ENCODE assay signal across 26 cellular contexts in genomic region chr7:10924370-10924769, GRCh38. TPM values are rescaled to one million over a fixed set of nuclear protein-coding genes. Genes with fewer than 3 reads are reported as not detected.
A peak's percentile ranks its signal among the peaks of the same experiment; 100 is the strongest.
DNase-seq lines count a peak whose midpoint lies in the region; ATAC-seq, FAIRE-seq and TF ChIP-seq lines count a peak whose summit lies in the region.
"Had no signal": no experiment of that assay in that cellular context is flagged by ENCODE, and none has a peak within 500 bp of the region (broad histone marks: within the 10 kb centered on the region; RNA-seq: fewer than 3 reads in every experiment).

No MANE protein-coding gene starts in this region.

- POLR2A ChIA-PET in K562 (lab: Yijun Ruan, JAX): interaction anchor here (0.6 to 1.4 kb wide), 2 partner anchors 14 to 467 kb away, joined by 3 read pairs; no protein-coding TSS in a partner anchor

- DNase-seq in K562 (ENCODE audit: extremely low read depth in 1 of 4, low spot score in 3 of 4) (no peak), islet precursor cell (peak; percentile 66), mesothelial cell of epicardium (ENCODE audit: low spot score in 2 of 2, unreplicated experiment in 2 of 2) (no peak), DMS153 treated with DMSO at 0.1 percent for 48 hours (lab: John Stamatoyannopoulos, UW; ENCODE audit: unreplicated experiment) (no peak), lower leg skin (ENCODE audit: low spot score in 2 of 2) (no peak), mesenteric fat pad (ENCODE audit: low spot score) (no peak), medulla oblongata (ENCODE audit: extremely low spot score) (no peak)
- DNase-seq: 8988T; ACHN; AML-193; BE2C; CD4-positive, alpha-beta T cell; CD8-positive, alpha-beta memory T cell; DMS 273 treated with DMSO at 0.1 percent for 48 hours; DMS53; DMS79 treated with DMSO at 0.1 percent for 48 hours; GF-D8; HFFc6 had no signal

- H3K4me3 ChIP-seq in K562 (no peak overlapping the region), lower leg skin (ENCODE audit: low read depth, poor library complexity, severe bottlenecking) (no peak overlapping the region)
- H3K4me3 ChIP-seq: A549; BLaER1 treated with 17β-estradiol and CSF1 and Interleukin-3, amounts not matched to agents 10 nM and 100 nM; GM23338; HAP-1 had no signal

- H3K27ac ChIP-seq in K562 (ENCODE audit: extremely low read depth, low read depth, low read length): no peak overlapping the region
- H3K27ac ChIP-seq: A549; BLaER1 treated with 17β-estradiol and CSF1 and Interleukin-3, amounts not matched to agents 10 nM and 100 nM had no signal

- H3K4me1 ChIP-seq in K562 (replicated peaks in 1 of 2; ENCODE audit: control insufficient read depth in 2 of 2, insufficient read depth in 2 of 2, low read length in 2 of 2): peaks cover 0 to 6% of the 10 kb centered on the region in 2 experiments; a peak in 1 of 5 replicates
- H3K4me1 ChIP-seq: A549; BLaER1 treated with 17β-estradiol and CSF1 and Interleukin-3, amounts not matched to agents 10 nM and 100 nM; HAP-1 had no signal

- H3K27ac Mint-ChIP-seq in mesothelial cell of epicardium: peak overlapping the region; percentile 86
- H3K27ac Mint-ChIP-seq: CD14-positive monocyte; CD4-positive, alpha-beta T cell; CD8-positive, alpha-beta memory T cell; GM23338; HFFc6 had no signal

- peak overlapping the region; percentile 3 for H2AFZ ChIP-seq in K562 (ENCODE audit: low read depth, low read length)
- H2AFZ ChIP-seq: GM23338 had no signal

- no peaks in the 10 kb centered on the region for H3K36me3 Mint-ChIP-seq in mesothelial cell of epicardium
- H3K36me3 Mint-ChIP-seq: CD14-positive monocyte; CD8-positive, alpha-beta memory T cell had no signal

- H3K9me3 Mint-ChIP-seq in mesothelial cell of epicardium: no peaks in the 10 kb centered on the region
- H3K9me3 Mint-ChIP-seq: CD4-positive, alpha-beta T cell; CD8-positive, alpha-beta memory T cell; GM23338; HFFc6 had no signal

- no peaks in the 10 kb centered on the region for H3K27me3 Mint-ChIP-seq in mesothelial cell of epicardium (ENCODE audit: low read depth)
- H3K27me3 Mint-ChIP-seq: CD4-positive, alpha-beta T cell had no signal

- BruUV-seq in K562 (replicated peaks; lab: Mats Ljungman, UMichigan): no TSS peak

- CTCF ChIA-PET in K562 (lab: Yijun Ruan, JAX; ENCODE audit: low intra/inter-chr PET ratio): no interaction called here

- no peak overlapping the region for H3K4me3 Mint-ChIP-seq in mesothelial cell of epicardium
- H3K4me3 Mint-ChIP-seq: CD14-positive monocyte; CD4-positive, alpha-beta T cell; CD8-positive, alpha-beta memory T cell; GM23338; HFFc6 had no signal

- H3K4me1 Mint-ChIP-seq in mesothelial cell of epicardium: peaks cover 22% of the 10 kb centered on the region
- H3K4me1 Mint-ChIP-seq: CD14-positive monocyte; CD8-positive, alpha-beta memory T cell had no signal

- H3K36me3 ChIP-seq in K562 (ENCODE audit: control insufficient read depth, insufficient read depth, low read length): no peaks in the 10 kb centered on the region
- H3K36me3 ChIP-seq: BE2C, HAP-1 had no signal

- ATAC-seq in K562: peak; percentile 38; the same call in 1 of the 3 replicates
- ATAC-seq: A549, GM23338 had no signal

- intact Hi-C loops in K562 (cut with micrococcal nuclease) (no loop called here), lower leg skin (cut with DNase I; ENCODE audit: low total_unique reads) (no loop called here)

- no peak for TF ChIP-seq RAD21 in K562 (CRISPR knock-in tag; conservative IDR thresholded peaks at IDR 0.05 in 1 of 2, IDR thresholded peaks at IDR 0.05 in 1 of 2)

- no peaks in the 10 kb centered on the region for H3K9me1 ChIP-seq in K562 (ENCODE audit: control insufficient read depth, insufficient read depth, low read length)

- H4K20me1 ChIP-seq in K562 (replicated peaks; ENCODE audit: control insufficient read depth, insufficient read depth, low read length): no peaks in the 10 kb centered on the region; the same call in 1 of the 2 replicates
- H4K20me1 ChIP-seq: BLaER1 treated with 17β-estradiol and CSF1 and Interleukin-3, amounts not matched to agents 10 nM and 100 nM had no signal

- WGBS in K562 (ENCODE audit: insufficient coverage, low coverage, missing lambda C conversion rate): 28% methylated on average over 2 of the region's 2 CpGs
- 68 to 76% methylated on average over 2 of the region's 2 CpGs for WGBS in lower leg skin, 2 donors

- TF ChIP-seq CTCF in K562 (IDR thresholded peaks at IDR 0.05 in 2 of 3, conservative IDR thresholded peaks at IDR 0.05 in 1 of 3; ENCODE audit: insufficient read depth in 2 of 3, low read depth in 1 of 3, low read length in 3 of 3): no peak
- no peak for TF ChIP-seq CTCF in mesothelial cell of epicardium (IDR thresholded peaks at IDR 0.05; ENCODE audit: unreplicated experiment)
- TF ChIP-seq CTCF in lower leg skin (IDR thresholded peaks at IDR 0.05): no peak

- TF ChIP-seq EP300 in K562 (IDR thresholded peaks at IDR 0.05; ENCODE audit: low read length): no peak

- H3K9me3 ChIP-seq in K562 (replicated peaks; ENCODE audit: control insufficient read depth, insufficient read depth, low read depth, low read length): no peaks in the 10 kb centered on the region
- H3K9me3 ChIP-seq: A549; BE2C; BLaER1 treated with 17β-estradiol and CSF1 and Interleukin-3, amounts not matched to agents 10 nM and 100 nM; HAP-1 had no signal

- no peaks in the 10 kb centered on the region for H3K27me3 ChIP-seq in K562 (ENCODE audit: control insufficient read depth in 2 of 2, insufficient read depth in 2 of 2, low read length in 2 of 2)
- H3K27me3 ChIP-seq: BE2C; BLaER1 treated with 17β-estradiol and CSF1 and Interleukin-3, amounts not matched to agents 10 nM and 100 nM had no signal

- no peak overlapping the region for H3K9ac ChIP-seq in K562 (ENCODE audit: insufficient read depth in 1 of 2, low read depth in 2 of 2, low read length in 2 of 2)
- H3K9ac ChIP-seq: BLaER1 treated with 17β-estradiol and CSF1 and Interleukin-3, amounts not matched to agents 10 nM and 100 nM had no signal

- no peak overlapping the region for H3K4me2 ChIP-seq in K562 (ENCODE audit: insufficient read depth, low read length)
- H3K4me2 ChIP-seq: A549; BLaER1 treated with 17β-estradiol and CSF1 and Interleukin-3, amounts not matched to agents 10 nM and 100 nM; GM23338 had no signal

- FAIRE-seq in K562 (lab: Jason Lieb, UNC): no peak
- FAIRE-seq: A549, D721Med, GM12891, GM18507 had no signal

- H3K79me2 ChIP-seq in K562 (ENCODE audit: control insufficient read depth, insufficient read depth, low read length): no peaks in the 10 kb centered on the region

- in situ Hi-C loops in K562 (cut with MboI): no loop called here

- TF ChIP-seq POLR2A in K562 (conservative IDR thresholded peaks at IDR 0.05): no peak
- no peak for TF ChIP-seq POLR2A in lower leg skin (IDR thresholded peaks at IDR 0.05)

TF ChIP-seq in K562, 482 proteins besides CTCF, POLR2A, EP300 and RAD21:
- TF ChIP-seq MNT (conservative IDR thresholded peaks at IDR 0.05): no peak
- TF ChIP-seq HMBOX1 (IDR thresholded peaks at IDR 0.05): 0 out of 2 replicates have a peak, but pooled peaks have one; percentile 14

RNA-seq across cellular contexts. Expression of gene PHF14, which starts 49.3 kb away (rescaled TPM):
- 29.9 and 123 TPM in 2 replicates for total RNA-seq in K562 (2011; cell fraction: chromatin; rRNA removed; ENCODE audit: low replicate concordance)
- 13.3 and 20.3 TPM in 2 replicates for total RNA-seq in K562 (2011; cell fraction: nucleolus; rRNA removed)
- total RNA-seq in K562 (2011; cell fraction: nucleoplasm; rRNA removed): 35.9 and 73.1 TPM in 2 replicates
- total RNA-seq in K562 (2014; rRNA removed): 41.1 and 45.9 TPM in 2 replicates
- 59.3 and 63.2 TPM in 2 replicates for total RNA-seq in K562 (2014; rRNA removed; fragmentation: Illumina TruSeq; extraction: Trizol)
- total RNA-seq in K562 (2015; rRNA removed; fragmentation: Illumina TruSeq; extraction: Trizol): 66.9 and 67.6 TPM in 2 replicates
- 42.0 and 43.8 TPM in 2 replicates for total RNA-seq in K562 (2021)
- polyA plus RNA-seq in K562 (2011; rRNA removed): 29.2 and 38.1 TPM in 2 replicates
- 7.8 and 11.5 TPM in 2 replicates for polyA plus RNA-seq in K562 (2011; cell fraction: cytosol; rRNA removed)
- 14.5 and 26.3 TPM in 2 replicates for polyA plus RNA-seq in K562 (2011; cell fraction: nucleus; rRNA removed)
- 17.7 and 35.7 TPM in 2 replicates for polyA plus RNA-seq in K562 (2012)
- 31.3 and 41.4 TPM in 2 replicates for polyA plus RNA-seq in K562 (2014; fragmentation: Illumina TruSeq; extraction: Trizol)
- 10 to 100 TPM; 27.5 to 27.9 TPM for polyA plus RNA-seq in K562 (2014; fragmentation: Nextera tagmentation; extraction: Ambion mirVana)
- 29.5 and 41.1 TPM in 2 replicates for polyA plus RNA-seq in K562 (2014; rRNA removed)
- 105 and 119 TPM in 2 replicates for polyA minus RNA-seq in K562 (2011; rRNA and poly(A)+ RNA removed)
- polyA minus RNA-seq in K562 (2011; cell fraction: cytosol; rRNA and poly(A)+ RNA removed): 19.0 and 19.7 TPM in 2 replicates
- polyA minus RNA-seq in K562 (2011; cell fraction: nucleus; rRNA and poly(A)+ RNA removed): 68.8 and 136 TPM in 2 replicates
- total RNA-seq in mesothelial cell of epicardium: 67.8 to 72.1 TPM (median 71.1 TPM) in 3 replicates
- total RNA-seq in lower leg skin: 10 to 100 TPM; 18.5 to 30.6 (median 23.4) TPM
- 26.0 TPM for total RNA-seq in mesenteric fat pad
